22 cellular contexts compared by ENCODE assay signal in genomic region chr18:7562491-7562890, GRCh38. TPM values are rescaled to one million over a fixed set of nuclear protein-coding genes. Genes with fewer than 3 reads are reported as not detected.
DNase-seq lines count a peak whose midpoint lies in the region; ATAC-seq, FAIRE-seq and TF ChIP-seq lines count a peak whose summit lies in the region.
"Had no signal": no experiment of that assay in that cellular context is flagged by ENCODE, and none has a peak within 500 bp of the region (broad histone marks: within the 10 kb centered on the region; RNA-seq: fewer than 3 reads in every experiment).

No MANE protein-coding gene starts in this region.

- H3K4me1 ChIP-seq in heart right ventricle (peaks cover 4 to 73% (median 45%) of the 10 kb centered on the region in 9 donors), right atrium auricular region (peaks cover 0 to 10% of the 10 kb centered on the region in 2 donors), hepatocyte (ENCODE audit: insufficient read depth) (peaks cover 7% of the 10 kb centered on the region), osteoblast (ENCODE audit: insufficient read depth, low read length) (peaks cover 6% of the 10 kb centered on the region)
- H3K4me1 ChIP-seq: Peyer's patch, SJCRH30 had no signal

- H3K4me3 ChIP-seq in heart right ventricle (no peak overlapping the region), right atrium auricular region (no peak overlapping the region), hepatocyte (no peak overlapping the region), osteoblast (ENCODE audit: insufficient read depth, low read length) (no peak overlapping the region)
- H3K4me3 ChIP-seq: K562, Peyer's patch, SJCRH30 had no signal

- H2AFZ ChIP-seq in hepatocyte (no peak overlapping the region), osteoblast (ENCODE audit: low read length) (peak overlapping the region; percentile 0)

- no peaks in the 10 kb centered on the region for H3K9me3 ChIP-seq in heart right ventricle
- no peaks in the 10 kb centered on the region for H3K9me3 ChIP-seq in right atrium auricular region
- H3K9me3 ChIP-seq in hepatocyte (ENCODE audit: low read depth): no peaks in the 10 kb centered on the region
- no peaks in the 10 kb centered on the region for H3K9me3 ChIP-seq in osteoblast (ENCODE audit: low read depth, low read length)
- H3K9me3 ChIP-seq: Peyer's patch, SJCRH30 had no signal

- no peaks in the 10 kb centered on the region for H3K79me2 ChIP-seq in hepatocyte
- no peaks in the 10 kb centered on the region for H3K79me2 ChIP-seq in osteoblast (ENCODE audit: insufficient read depth, low read length)

- 60 to 62% methylated on average over 6 of the region's 6 CpGs for WGBS in heart right ventricle, 2 donors
- 65% methylated on average over 6 of the region's 6 CpGs for WGBS in hepatocyte (ENCODE audit: low lambda C conversion rate, missing lambda C conversion rate)

- intact Hi-C loops in heart right ventricle (cut with DNase I): loop anchor here in 6 of 10 donors (10.0 kb wide), 8 partner anchors 98 to 922 kb away; no protein-coding TSS in a partner anchor

- TF ChIP-seq CTCF in heart right ventricle (IDR thresholded peaks at IDR 0.05): no peak
- no peak for TF ChIP-seq CTCF in right atrium auricular region (IDR thresholded peaks at IDR 0.05)
- TF ChIP-seq CTCF in hepatocyte (IDR thresholded peaks at IDR 0.05; ENCODE audit: poor library complexity): no peak
- no peak for TF ChIP-seq CTCF in osteoblast (IDR thresholded peaks at IDR 0.05; ENCODE audit: extremely low read depth, low read depth, low read length)

- H3K27ac ChIP-seq in heart right ventricle (peak overlapping the region in 8 of 10 donors; percentile 2 to 84 (median 43)), right atrium auricular region (no peak overlapping the region), hepatocyte (peak overlapping the region; percentile 2), osteoblast (ENCODE audit: low read depth, low read length) (no peak overlapping the region)
- H3K27ac ChIP-seq: Peyer's patch, SJCRH30 had no signal

- H3K27me3 ChIP-seq in heart right ventricle (peaks cover 0 to 29% (median 0%) of the 10 kb centered on the region in 7 donors), right atrium auricular region (no peaks in the 10 kb centered on the region), hepatocyte (peaks cover 11% of the 10 kb centered on the region), osteoblast (ENCODE audit: insufficient read depth, low read length) (no peaks in the 10 kb centered on the region)
- H3K27me3 ChIP-seq: Peyer's patch, SJCRH30 had no signal

- DNase-seq in heart right ventricle (no peak), right atrium auricular region (ENCODE audit: low spot score) (no peak), hepatocyte (ENCODE audit: low spot score) (no peak), osteoblast (ENCODE audit: insufficient read length, low spot score, missing footprints) (no peak), urothelium cell line (ENCODE audit: low spot score) (no peak), NCI-H1048 (lab: John Stamatoyannopoulos, UW) (no peak), HTR-8/SVneo (ENCODE audit: insufficient read length, low spot score) (no peak)
- DNase-seq: H7, NCI-H1092 treated with DMSO at 0.1 percent for 48 hours, NCI-H1436 treated with DMSO at 0.1 percent for 48 hours, NCI-H1930, NCI-H2227 treated with DMSO at 0.1 percent for 48 hours, NCI-H510A treated with DMSO at 0.1 percent for 48 hours, NCI-H748 treated with DMSO at 0.1 percent for 48 hours, Peyer's patch, SJCRH30 had no signal

- H3K36me3 ChIP-seq in heart right ventricle: no peaks in the 10 kb centered on the region
- no peaks in the 10 kb centered on the region for H3K36me3 ChIP-seq in right atrium auricular region
- no peaks in the 10 kb centered on the region for H3K36me3 ChIP-seq in hepatocyte (replicated peaks; ENCODE audit: insufficient read depth, low read depth)
- H3K36me3 ChIP-seq in osteoblast (ENCODE audit: insufficient read depth, low read length): no peaks in the 10 kb centered on the region
- H3K36me3 ChIP-seq: Peyer's patch, SJCRH30 had no signal

- H3K4me2 ChIP-seq in hepatocyte (no peak overlapping the region), osteoblast (ENCODE audit: insufficient read depth, low read length) (no peak overlapping the region)

- FAIRE-seq in urothelium cell line (lab: Jason Lieb, UNC): peak; percentile 27
- no peak for FAIRE-seq in HTR-8/SVneo (lab: Jason Lieb, UNC)
- FAIRE-seq: A204.1, G401.6, GM19239, HepG2, K562 had no signal

- no peak for ATAC-seq in heart right ventricle
- ATAC-seq in GM19397 (IDR thresholded peaks at IDR 0.05; ENCODE audit: unreplicated experiment): no peak
- ATAC-seq: HepG2, K562 had no signal

- H3K9me2 ChIP-seq in hepatocyte (replicated peaks; ENCODE audit: insufficient read depth): no peaks in the 10 kb centered on the region

- H4K20me1 ChIP-seq in hepatocyte (ENCODE audit: insufficient read depth, poor library complexity, severe bottlenecking) (no peaks in the 10 kb centered on the region), osteoblast (ENCODE audit: insufficient read depth, low read length) (no peaks in the 10 kb centered on the region)

RNA-seq across cellular contexts. Expression of gene PTPRM, which starts 4.6 kb away (rescaled TPM):
- total RNA-seq in heart right ventricle: 100 to 1,000 TPM; 104 to 170 (median 145) TPM
- polyA plus RNA-seq in heart right ventricle: 100 to 1,000 TPM in 1 of 2 donors, 10 to 100 TPM in 1; 81.7 to 118 TPM
- total RNA-seq in right atrium auricular region: 100 to 1,000 TPM in 1 of 2 donors, 10 to 100 TPM in 1; 80.1 to 106 TPM
- total RNA-seq in hepatocyte: 33.1 and 47.4 TPM in 2 replicates
- 26.1 and 32.6 TPM in 2 replicates for polyA plus RNA-seq in hepatocyte
- 84.7 and 89.3 TPM in 2 replicates for total RNA-seq in osteoblast

Comparison
In these comparisons a context has a peak if more than half of its experiments do, and no peak if none do; other contexts are left out.
1. H3K27ac ChIP-seq: peak in heart right ventricle (8 of 10) and hepatocyte (single experiment); none in right atrium auricular region (0 of 2) and osteoblast (single experiment).